16 cellular contexts compared by ENCODE assay signal in genomic region chr10:100245484-100246220, GRCh38. TPM values are rescaled to one million over a fixed set of nuclear protein-coding genes. Genes with fewer than 3 reads are reported as not detected.
DNase-seq lines count a peak whose midpoint lies in the region; ATAC-seq and TF ChIP-seq lines count a peak whose summit lies in the region.
"Had no signal": no experiment of that assay in that cellular context is flagged by ENCODE, and none has a peak within 500 bp of the region (broad histone marks: within the 10 kb centered on the region; RNA-seq: fewer than 3 reads in every experiment).

No MANE protein-coding gene starts in this region.

- peak overlapping the region; percentile 4 for H3K27ac Mint-ChIP-seq in activated T-cell treated with anti-CD3 and anti-CD28 coated beads, Interleukin-2, amount 50 U/mL, for 72 hours
- H3K27ac Mint-ChIP-seq in stimulated activated naive B cell treated with anti-CD40 and anti-IgM and Interleukin-4, amounts not matched to agents 10 μg/mL and 1 μg/mL and 100 μg/mL, for 72 hours = peak overlapping the region; percentile 7
- no peak overlapping the region for H3K27ac Mint-ChIP-seq in activated CD8-positive, alpha-beta memory T cell treated with anti-CD3 and anti-CD28 coated beads, Interleukin-2, amount 10 ng/mL, durations not matched to agents 7 days and 5 days
- H3K27ac Mint-ChIP-seq: H9, IgD-negative memory B cell had no signal

- peaks cover 0 to 19% of the 10 kb centered on the region in 2 donors for H3K36me3 Mint-ChIP-seq in activated T-cell treated with anti-CD3 and anti-CD28 coated beads, Interleukin-2, amount 50 U/mL, for 72 hours (ENCODE audit: insufficient read depth in 2 of 2)
- H3K36me3 Mint-ChIP-seq in stimulated activated naive B cell treated with anti-CD40 and anti-IgM and Interleukin-4, amounts not matched to agents 10 μg/mL and 1 μg/mL and 100 μg/mL, for 72 hours = peaks cover 26 to 42% of the 10 kb centered on the region in 2 donors
- H3K36me3 Mint-ChIP-seq in activated CD8-positive, alpha-beta memory T cell treated with anti-CD3 and anti-CD28 coated beads, Interleukin-2, amount 10 ng/mL, durations not matched to agents 7 days and 5 days = peaks cover 46% of the 10 kb centered on the region

- H3K27me3 Mint-ChIP-seq in activated T-cell treated with anti-CD3 and anti-CD28 coated beads, Interleukin-2, amount 50 U/mL, for 72 hours (ENCODE audit: low read depth) = no peaks in the 10 kb centered on the region
- no peaks in the 10 kb centered on the region for H3K27me3 Mint-ChIP-seq in stimulated activated naive B cell treated with anti-CD40 and anti-IgM and Interleukin-4, amounts not matched to agents 10 μg/mL and 1 μg/mL and 100 μg/mL, for 72 hours
- H3K27me3 Mint-ChIP-seq in activated CD8-positive, alpha-beta memory T cell treated with anti-CD3 and anti-CD28 coated beads, Interleukin-2, amount 10 ng/mL, durations not matched to agents 7 days and 5 days = no peaks in the 10 kb centered on the region
- H3K27me3 Mint-ChIP-seq: IgD-negative memory B cell had no signal

- in situ Hi-C loops in brain microvascular endothelial cell (cut with HindIII; ENCODE audit: low pct_ligation_motif_present, low sequenced_read_pairs) = no loop called here

- CTCF ChIA-PET in activated CD8-positive, alpha-beta memory T cell treated with anti-CD3 and anti-CD28 coated beads, Interleukin-2, amount 10 ng/mL, durations not matched to agents 7 days and 5 days (lab: Charles Lee) = interaction anchor here (1.6 kb wide), 1 partner anchor 10 kb away, joined by 3 read pairs; no protein-coding TSS in a partner anchor

- H3K27ac ChIP-seq in brain microvascular endothelial cell (no peak overlapping the region), mesodermal cell (ENCODE audit: low read depth, low read length, severe bottlenecking) (peak overlapping the region; percentile 20)
- H3K27ac ChIP-seq: 22Rv1, C4-2B had no signal

- no peak overlapping the region for H3K4me3 Mint-ChIP-seq in activated T-cell treated with anti-CD3 and anti-CD28 coated beads, Interleukin-2, amount 50 U/mL, for 72 hours
- no peak overlapping the region for H3K4me3 Mint-ChIP-seq in stimulated activated naive B cell treated with anti-CD40 and anti-IgM and Interleukin-4, amounts not matched to agents 10 μg/mL and 1 μg/mL and 100 μg/mL, for 72 hours
- no peak overlapping the region for H3K4me3 Mint-ChIP-seq in activated CD8-positive, alpha-beta memory T cell treated with anti-CD3 and anti-CD28 coated beads, Interleukin-2, amount 10 ng/mL, durations not matched to agents 7 days and 5 days
- H3K4me3 Mint-ChIP-seq: H9, IgD-negative memory B cell had no signal

- no peak for DNase-seq in activated T-cell treated with anti-CD3 and anti-CD28 coated beads, Interleukin-2, amount 50 U/mL, for 72 hours
- DNase-seq in activated T-cell treated with anti-CD3 and anti-CD28 coated beads for 4 hours (no peak), brain microvascular endothelial cell (peak; percentile 25), GDM1 (lab: John Stamatoyannopoulos, UW) (no peak)
- DNase-seq in stimulated activated naive B cell treated with anti-CD40 and anti-IgM and Interleukin-4, amounts not matched to agents 10 μg/mL and 1 μg/mL and 100 μg/mL, for 72 hours = no peak
- DNase-seq in activated CD8-positive, alpha-beta memory T cell treated with anti-CD3 and anti-CD28 coated beads, Interleukin-2, amount 10 ng/mL, durations not matched to agents 7 days and 5 days = no peak
- DNase-seq: AML-193, H9, NCI-H1105, NCI-H2081 treated with DMSO at 0.1 percent for 48 hours had no signal

- no peak for ATAC-seq in activated T-cell treated with anti-CD3 and anti-CD28 coated beads, Interleukin-2, amount 50 U/mL, for 72 hours (replicated peaks in 1 of 2)
- ATAC-seq in stimulated activated naive B cell treated with anti-CD40 and anti-IgM and Interleukin-4, amounts not matched to agents 10 μg/mL and 1 μg/mL and 100 μg/mL, for 72 hours (replicated peaks) = no peak
- ATAC-seq in HG02970 (IDR thresholded peaks at IDR 0.05; ENCODE audit: low FRiP score, unreplicated experiment) = no peak
- ATAC-seq in activated CD8-positive, alpha-beta memory T cell treated with anti-CD3 and anti-CD28 coated beads, Interleukin-2, amount 10 ng/mL, durations not matched to agents 7 days and 5 days = no peak
- ATAC-seq: Right ventricle myocardium inferior had no signal

- H3K4me1 ChIP-seq in mesodermal cell (ENCODE audit: control insufficient read depth, insufficient read depth, low read length, poor library complexity, severe bottlenecking) = peaks cover 9% of the 10 kb centered on the region

- no peaks in the 10 kb centered on the region for H3K4me1 Mint-ChIP-seq in activated T-cell treated with anti-CD3 and anti-CD28 coated beads, Interleukin-2, amount 50 U/mL, for 72 hours (ENCODE audit: low read depth)
- no peaks in the 10 kb centered on the region for H3K4me1 Mint-ChIP-seq in stimulated activated naive B cell treated with anti-CD40 and anti-IgM and Interleukin-4, amounts not matched to agents 10 μg/mL and 1 μg/mL and 100 μg/mL, for 72 hours
- peaks cover under 1% of the 10 kb centered on the region for H3K4me1 Mint-ChIP-seq in activated CD8-positive, alpha-beta memory T cell treated with anti-CD3 and anti-CD28 coated beads, Interleukin-2, amount 10 ng/mL, durations not matched to agents 7 days and 5 days
- H3K4me1 Mint-ChIP-seq: H9 had no signal

- H3K36me3 ChIP-seq in brain microvascular endothelial cell (replicated peaks) (peaks cover 33% of the 10 kb centered on the region), mesodermal cell (ENCODE audit: control insufficient read depth, insufficient read depth, low read length) (peaks cover 74% of the 10 kb centered on the region)

- H3K9me3 Mint-ChIP-seq in activated T-cell treated with anti-CD3 and anti-CD28 coated beads, Interleukin-2, amount 50 U/mL, for 72 hours = no peaks in the 10 kb centered on the region
- H3K9me3 Mint-ChIP-seq in stimulated activated naive B cell treated with anti-CD40 and anti-IgM and Interleukin-4, amounts not matched to agents 10 μg/mL and 1 μg/mL and 100 μg/mL, for 72 hours = no peaks in the 10 kb centered on the region
- H3K9me3 Mint-ChIP-seq in activated CD8-positive, alpha-beta memory T cell treated with anti-CD3 and anti-CD28 coated beads, Interleukin-2, amount 10 ng/mL, durations not matched to agents 7 days and 5 days (ENCODE audit: low read depth) = no peaks in the 10 kb centered on the region
- H3K9me3 Mint-ChIP-seq: H9, IgD-negative memory B cell had no signal

- TF ChIP-seq CTCF in brain microvascular endothelial cell (IDR thresholded peaks at IDR 0.05; ENCODE audit: low read depth, low read length, missing control alignments) = no peak

- H3K4me3 ChIP-seq in brain microvascular endothelial cell (ENCODE audit: low read depth, low read length) (no peak overlapping the region), mesodermal cell (ENCODE audit: extremely low read depth, insufficient read depth, low read length, poor library complexity, severe bottlenecking) (no peak overlapping the region)

- no peaks in the 10 kb centered on the region for H3K9me3 ChIP-seq in mesodermal cell (ENCODE audit: control insufficient read depth, low read length)

- H3K27me3 ChIP-seq in brain microvascular endothelial cell (replicated peaks) = no peaks in the 10 kb centered on the region

- 93 to 100% methylated on average over 2 to 5 of the region's 5 CpGs for WGBS in mesodermal cell (ENCODE audit: insufficient coverage in 2 of 2), 2 experiments

RNA-seq across cellular contexts. Expression of gene CHUK, which starts 16.3 kb away (rescaled TPM):
- total RNA-seq in activated T-cell treated with anti-CD3 and anti-CD28 coated beads, Interleukin-2, amount 50 U/mL, for 72 hours = 10 to 100 TPM; 25.0 to 26.6 TPM
- 14.8 TPM for polyA plus RNA-seq in mesodermal cell (2013, experiment 1 of 2)
- 16.5 TPM for polyA plus RNA-seq in mesodermal cell (2013, experiment 2 of 2)
- total RNA-seq in activated CD8-positive, alpha-beta memory T cell treated with anti-CD3 and anti-CD28 coated beads, Interleukin-2, amount 10 ng/mL, durations not matched to agents 7 days and 5 days = 10 to 100 TPM; 27.4 to 31.6 TPM

RNA-seq across cellular contexts. Expression of gene CWF19L1, which starts 21.8 kb away (rescaled TPM):
- 10 to 100 TPM; 54.4 to 73.1 TPM for total RNA-seq in activated T-cell treated with anti-CD3 and anti-CD28 coated beads, Interleukin-2, amount 50 U/mL, for 72 hours
- 24.1 TPM for polyA plus RNA-seq in mesodermal cell (2013, experiment 1 of 2)
- polyA plus RNA-seq in mesodermal cell (2013, experiment 2 of 2) = 22.7 TPM
- 10 to 100 TPM; 44.6 to 47.6 TPM for total RNA-seq in activated CD8-positive, alpha-beta memory T cell treated with anti-CD3 and anti-CD28 coated beads, Interleukin-2, amount 10 ng/mL, durations not matched to agents 7 days and 5 days

RNA-seq across cellular contexts. Expression of gene BLOC1S2, which starts 40.8 kb away (rescaled TPM):
- 100 to 1,000 TPM in 1 of 2 donors, 10 to 100 TPM in 1; 78.9 to 110 TPM for total RNA-seq in activated T-cell treated with anti-CD3 and anti-CD28 coated beads, Interleukin-2, amount 50 U/mL, for 72 hours
- 63.1 TPM for polyA plus RNA-seq in mesodermal cell (2013, experiment 1 of 2)
- polyA plus RNA-seq in mesodermal cell (2013, experiment 2 of 2) = 64.3 TPM
- total RNA-seq in activated CD8-positive, alpha-beta memory T cell treated with anti-CD3 and anti-CD28 coated beads, Interleukin-2, amount 10 ng/mL, durations not matched to agents 7 days and 5 days = 10 to 100 TPM; 43.1 to 58.6 TPM

RNA-seq across cellular contexts. Expression of gene ERLIN1, which starts 59.8 kb away (rescaled TPM):
- total RNA-seq in activated T-cell treated with anti-CD3 and anti-CD28 coated beads, Interleukin-2, amount 50 U/mL, for 72 hours = 10 to 100 TPM; 15.1 to 17.8 TPM
- 36.3 TPM for polyA plus RNA-seq in mesodermal cell (2013, experiment 1 of 2)
- 38.9 TPM for polyA plus RNA-seq in mesodermal cell (2013, experiment 2 of 2)
- 10 to 100 TPM; 17.2 to 17.5 TPM for total RNA-seq in activated CD8-positive, alpha-beta memory T cell treated with anti-CD3 and anti-CD28 coated beads, Interleukin-2, amount 10 ng/mL, durations not matched to agents 7 days and 5 days
